1 cellular context compared by ENCODE assay signal in genomic region chr5:116521173-116521872, GRCh38.
TF ChIP-seq lines count a peak whose summit lies in the region.

No MANE protein-coding gene starts in this region.

TF ChIP-seq in H1, 55 proteins besides CTCF, POLR2A, EP300 and RAD21 (continued from another document):
- TF ChIP-seq, protein P1, sequence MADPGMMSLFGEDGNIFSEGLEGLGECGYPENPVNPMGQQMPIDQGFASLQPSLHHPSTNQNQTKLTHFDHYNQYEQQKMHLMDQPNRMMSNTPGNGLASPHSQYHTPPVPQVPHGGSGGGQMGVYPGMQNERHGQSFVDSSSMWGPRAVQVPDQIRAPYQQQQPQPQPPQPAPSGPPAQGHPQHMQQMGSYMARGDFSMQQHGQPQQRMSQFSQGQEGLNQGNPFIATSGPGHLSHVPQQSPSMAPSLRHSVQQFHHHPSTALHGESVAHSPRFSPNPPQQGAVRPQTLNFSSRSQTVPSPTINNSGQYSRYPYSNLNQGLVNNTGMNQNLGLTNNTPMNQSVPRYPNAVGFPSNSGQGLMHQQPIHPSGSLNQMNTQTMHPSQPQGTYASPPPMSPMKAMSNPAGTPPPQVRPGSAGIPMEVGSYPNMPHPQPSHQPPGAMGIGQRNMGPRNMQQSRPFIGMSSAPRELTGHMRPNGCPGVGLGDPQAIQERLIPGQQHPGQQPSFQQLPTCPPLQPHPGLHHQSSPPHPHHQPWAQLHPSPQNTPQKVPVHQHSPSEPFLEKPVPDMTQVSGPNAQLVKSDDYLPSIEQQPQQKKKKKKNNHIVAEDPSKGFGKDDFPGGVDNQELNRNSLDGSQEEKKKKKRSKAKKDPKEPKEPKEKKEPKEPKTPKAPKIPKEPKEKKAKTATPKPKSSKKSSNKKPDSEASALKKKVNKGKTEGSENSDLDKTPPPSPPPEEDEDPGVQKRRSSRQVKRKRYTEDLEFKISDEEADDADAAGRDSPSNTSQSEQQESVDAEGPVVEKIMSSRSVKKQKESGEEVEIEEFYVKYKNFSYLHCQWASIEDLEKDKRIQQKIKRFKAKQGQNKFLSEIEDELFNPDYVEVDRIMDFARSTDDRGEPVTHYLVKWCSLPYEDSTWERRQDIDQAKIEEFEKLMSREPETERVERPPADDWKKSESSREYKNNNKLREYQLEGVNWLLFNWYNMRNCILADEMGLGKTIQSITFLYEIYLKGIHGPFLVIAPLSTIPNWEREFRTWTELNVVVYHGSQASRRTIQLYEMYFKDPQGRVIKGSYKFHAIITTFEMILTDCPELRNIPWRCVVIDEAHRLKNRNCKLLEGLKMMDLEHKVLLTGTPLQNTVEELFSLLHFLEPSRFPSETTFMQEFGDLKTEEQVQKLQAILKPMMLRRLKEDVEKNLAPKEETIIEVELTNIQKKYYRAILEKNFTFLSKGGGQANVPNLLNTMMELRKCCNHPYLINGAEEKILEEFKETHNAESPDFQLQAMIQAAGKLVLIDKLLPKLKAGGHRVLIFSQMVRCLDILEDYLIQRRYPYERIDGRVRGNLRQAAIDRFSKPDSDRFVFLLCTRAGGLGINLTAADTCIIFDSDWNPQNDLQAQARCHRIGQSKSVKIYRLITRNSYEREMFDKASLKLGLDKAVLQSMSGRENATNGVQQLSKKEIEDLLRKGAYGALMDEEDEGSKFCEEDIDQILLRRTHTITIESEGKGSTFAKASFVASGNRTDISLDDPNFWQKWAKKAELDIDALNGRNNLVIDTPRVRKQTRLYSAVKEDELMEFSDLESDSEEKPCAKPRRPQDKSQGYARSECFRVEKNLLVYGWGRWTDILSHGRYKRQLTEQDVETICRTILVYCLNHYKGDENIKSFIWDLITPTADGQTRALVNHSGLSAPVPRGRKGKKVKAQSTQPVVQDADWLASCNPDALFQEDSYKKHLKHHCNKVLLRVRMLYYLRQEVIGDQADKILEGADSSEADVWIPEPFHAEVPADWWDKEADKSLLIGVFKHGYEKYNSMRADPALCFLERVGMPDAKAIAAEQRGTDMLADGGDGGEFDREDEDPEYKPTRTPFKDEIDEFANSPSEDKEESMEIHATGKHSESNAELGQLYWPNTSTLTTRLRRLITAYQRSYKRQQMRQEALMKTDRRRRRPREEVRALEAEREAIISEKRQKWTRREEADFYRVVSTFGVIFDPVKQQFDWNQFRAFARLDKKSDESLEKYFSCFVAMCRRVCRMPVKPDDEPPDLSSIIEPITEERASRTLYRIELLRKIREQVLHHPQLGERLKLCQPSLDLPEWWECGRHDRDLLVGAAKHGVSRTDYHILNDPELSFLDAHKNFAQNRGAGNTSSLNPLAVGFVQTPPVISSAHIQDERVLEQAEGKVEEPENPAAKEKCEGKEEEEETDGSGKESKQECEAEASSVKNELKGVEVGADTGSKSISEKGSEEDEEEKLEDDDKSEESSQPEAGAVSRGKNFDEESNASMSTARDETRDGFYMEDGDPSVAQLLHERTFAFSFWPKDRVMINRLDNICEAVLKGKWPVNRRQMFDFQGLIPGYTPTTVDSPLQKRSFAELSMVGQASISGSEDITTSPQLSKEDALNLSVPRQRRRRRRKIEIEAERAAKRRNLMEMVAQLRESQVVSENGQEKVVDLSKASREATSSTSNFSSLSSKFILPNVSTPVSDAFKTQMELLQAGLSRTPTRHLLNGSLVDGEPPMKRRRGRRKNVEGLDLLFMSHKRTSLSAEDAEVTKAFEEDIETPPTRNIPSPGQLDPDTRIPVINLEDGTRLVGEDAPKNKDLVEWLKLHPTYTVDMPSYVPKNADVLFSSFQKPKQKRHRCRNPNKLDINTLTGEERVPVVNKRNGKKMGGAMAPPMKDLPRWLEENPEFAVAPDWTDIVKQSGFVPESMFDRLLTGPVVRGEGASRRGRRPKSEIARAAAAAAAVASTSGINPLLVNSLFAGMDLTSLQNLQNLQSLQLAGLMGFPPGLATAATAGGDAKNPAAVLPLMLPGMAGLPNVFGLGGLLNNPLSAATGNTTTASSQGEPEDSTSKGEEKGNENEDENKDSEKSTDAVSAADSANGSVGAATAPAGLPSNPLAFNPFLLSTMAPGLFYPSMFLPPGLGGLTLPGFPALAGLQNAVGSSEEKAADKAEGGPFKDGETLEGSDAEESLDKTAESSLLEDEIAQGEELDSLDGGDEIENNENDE (IDR thresholded peaks at IDR 0.05; ENCODE audit: insufficient replicate concordance, low read length), result no peak
- TF ChIP-seq CREB1 (IDR thresholded peaks at IDR 0.05) (no peak), CTBP2 (IDR thresholded peaks at IDR 0.05; ENCODE audit: borderline replicate concordance, insufficient read depth, insufficient read length, low read length) (no peak), POU5F1 (IDR thresholded peaks at IDR 0.05; ENCODE audit: low read depth, low read length) (no peak)
